Comparison of ENCODE assay signal across 2 cellular contexts in the genomic region with DNA sequence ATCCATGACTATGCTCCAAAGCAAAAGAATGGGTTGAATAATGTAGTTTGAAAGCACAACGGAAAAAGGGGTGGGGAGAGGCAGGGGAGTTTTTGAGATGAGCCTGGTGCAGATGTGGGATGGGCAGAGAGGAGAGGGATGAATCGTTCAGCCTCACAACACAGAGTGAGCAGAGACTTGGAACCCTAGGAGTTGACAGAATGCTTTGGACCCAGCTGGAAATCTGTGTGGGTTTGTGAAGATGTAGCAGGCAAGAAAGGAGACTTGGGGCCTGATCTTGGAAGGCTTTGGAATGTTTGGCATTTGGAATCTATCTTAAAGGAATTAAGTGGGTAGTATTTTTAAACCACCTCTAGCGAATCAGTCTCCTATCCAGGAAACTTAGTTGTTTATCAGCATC.
TF ChIP-seq lines count a peak whose summit lies in the region.

No MANE protein-coding gene starts in this region.

TF ChIP-seq in A549, 52 proteins besides CTCF, POLR2A, EP300 and RAD21 (continued from another document):
- TF ChIP-seq, protein P1, sequence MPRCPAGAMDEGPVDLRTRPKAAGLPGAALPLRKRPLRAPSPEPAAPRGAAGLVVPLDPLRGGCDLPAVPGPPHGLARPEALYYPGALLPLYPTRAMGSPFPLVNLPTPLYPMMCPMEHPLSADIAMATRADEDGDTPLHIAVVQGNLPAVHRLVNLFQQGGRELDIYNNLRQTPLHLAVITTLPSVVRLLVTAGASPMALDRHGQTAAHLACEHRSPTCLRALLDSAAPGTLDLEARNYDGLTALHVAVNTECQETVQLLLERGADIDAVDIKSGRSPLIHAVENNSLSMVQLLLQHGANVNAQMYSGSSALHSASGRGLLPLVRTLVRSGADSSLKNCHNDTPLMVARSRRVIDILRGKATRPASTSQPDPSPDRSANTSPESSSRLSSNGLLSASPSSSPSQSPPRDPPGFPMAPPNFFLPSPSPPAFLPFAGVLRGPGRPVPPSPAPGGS (IDR thresholded peaks at IDR 0.05) = no peak
- TF ChIP-seq TFCP2L1 (CRISPR knock-in tag; IDR thresholded peaks at IDR 0.05) (no peak), FOSL2 (IDR thresholded peaks at IDR 0.05) (no peak), FOSL2 (CRISPR knock-in tag; IDR thresholded peaks at IDR 0.05) (no peak), HEYL (CRISPR knock-in tag; IDR thresholded peaks at IDR 0.05) (no peak), CEBPB (IDR thresholded peaks at IDR 0.05) (no peak), ZC3H11A (IDR thresholded peaks at IDR 0.05) (no peak)

TF ChIP-seq in GM23338, 12 proteins besides CTCF, POLR2A, EP300 and RAD21 (continued from another document):
- TF ChIP-seq, protein P2, sequence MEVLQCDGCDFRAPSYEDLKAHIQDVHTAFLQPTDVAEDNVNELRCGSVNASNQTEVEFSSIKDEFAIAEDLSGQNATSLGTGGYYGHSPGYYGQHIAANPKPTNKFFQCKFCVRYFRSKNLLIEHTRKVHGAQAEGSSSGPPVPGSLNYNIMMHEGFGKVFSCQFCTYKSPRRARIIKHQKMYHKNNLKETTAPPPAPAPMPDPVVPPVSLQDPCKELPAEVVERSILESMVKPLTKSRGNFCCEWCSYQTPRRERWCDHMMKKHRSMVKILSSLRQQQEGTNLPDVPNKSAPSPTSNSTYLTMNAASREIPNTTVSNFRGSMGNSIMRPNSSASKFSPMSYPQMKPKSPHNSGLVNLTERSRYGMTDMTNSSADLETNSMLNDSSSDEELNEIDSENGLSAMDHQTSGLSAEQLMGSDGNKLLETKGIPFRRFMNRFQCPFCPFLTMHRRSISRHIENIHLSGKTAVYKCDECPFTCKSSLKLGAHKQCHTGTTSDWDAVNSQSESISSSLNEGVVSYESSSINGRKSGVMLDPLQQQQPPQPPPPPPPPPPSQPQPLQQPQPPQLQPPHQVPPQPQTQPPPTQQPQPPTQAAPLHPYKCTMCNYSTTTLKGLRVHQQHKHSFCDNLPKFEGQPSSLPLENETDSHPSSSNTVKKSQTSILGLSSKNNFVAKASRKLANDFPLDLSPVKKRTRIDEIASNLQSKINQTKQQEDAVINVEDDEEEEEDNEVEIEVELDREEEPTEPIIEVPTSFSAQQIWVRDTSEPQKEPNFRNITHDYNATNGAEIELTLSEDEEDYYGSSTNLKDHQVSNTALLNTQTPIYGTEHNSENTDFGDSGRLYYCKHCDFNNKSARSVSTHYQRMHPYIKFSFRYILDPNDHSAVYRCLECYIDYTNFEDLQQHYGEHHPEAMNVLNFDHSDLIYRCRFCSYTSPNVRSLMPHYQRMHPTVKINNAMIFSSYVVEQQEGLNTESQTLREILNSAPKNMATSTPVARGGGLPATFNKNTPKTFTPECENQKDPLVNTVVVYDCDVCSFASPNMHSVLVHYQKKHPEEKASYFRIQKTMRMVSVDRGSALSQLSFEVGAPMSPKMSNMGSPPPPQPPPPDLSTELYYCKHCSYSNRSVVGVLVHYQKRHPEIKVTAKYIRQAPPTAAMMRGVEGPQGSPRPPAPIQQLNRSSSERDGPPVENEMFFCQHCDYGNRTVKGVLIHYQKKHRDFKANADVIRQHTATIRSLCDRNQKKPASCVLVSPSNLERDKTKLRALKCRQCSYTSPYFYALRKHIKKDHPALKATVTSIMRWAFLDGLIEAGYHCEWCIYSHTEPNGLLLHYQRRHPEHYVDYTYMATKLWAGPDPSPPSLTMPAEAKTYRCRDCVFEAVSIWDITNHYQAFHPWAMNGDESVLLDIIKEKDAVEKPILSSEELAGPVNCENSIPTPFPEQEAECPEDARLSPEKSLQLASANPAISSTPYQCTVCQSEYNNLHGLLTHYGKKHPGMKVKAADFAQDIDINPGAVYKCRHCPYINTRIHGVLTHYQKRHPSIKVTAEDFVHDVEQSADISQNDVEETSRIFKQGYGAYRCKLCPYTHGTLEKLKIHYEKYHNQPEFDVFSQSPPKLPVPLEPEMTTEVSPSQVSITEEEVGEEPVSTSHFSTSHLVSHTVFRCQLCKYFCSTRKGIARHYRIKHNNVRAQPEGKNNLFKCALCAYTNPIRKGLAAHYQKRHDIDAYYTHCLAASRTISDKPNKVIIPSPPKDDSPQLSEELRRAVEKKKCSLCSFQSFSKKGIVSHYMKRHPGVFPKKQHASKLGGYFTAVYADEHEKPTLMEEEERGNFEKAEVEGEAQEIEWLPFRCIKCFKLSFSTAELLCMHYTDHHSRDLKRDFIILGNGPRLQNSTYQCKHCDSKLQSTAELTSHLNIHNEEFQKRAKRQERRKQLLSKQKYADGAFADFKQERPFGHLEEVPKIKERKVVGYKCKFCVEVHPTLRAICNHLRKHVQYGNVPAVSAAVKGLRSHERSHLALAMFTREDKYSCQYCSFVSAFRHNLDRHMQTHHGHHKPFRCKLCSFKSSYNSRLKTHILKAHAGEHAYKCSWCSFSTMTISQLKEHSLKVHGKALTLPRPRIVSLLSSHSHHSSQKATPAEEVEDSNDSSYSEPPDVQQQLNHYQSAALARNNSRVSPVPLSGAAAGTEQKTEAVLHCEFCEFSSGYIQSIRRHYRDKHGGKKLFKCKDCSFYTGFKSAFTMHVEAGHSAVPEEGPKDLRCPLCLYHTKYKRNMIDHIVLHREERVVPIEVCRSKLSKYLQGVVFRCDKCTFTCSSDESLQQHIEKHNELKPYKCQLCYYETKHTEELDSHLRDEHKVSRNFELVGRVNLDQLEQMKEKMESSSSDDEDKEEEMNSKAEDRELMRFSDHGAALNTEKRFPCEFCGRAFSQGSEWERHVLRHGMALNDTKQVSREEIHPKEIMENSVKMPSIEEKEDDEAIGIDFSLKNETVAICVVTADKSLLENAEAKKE (CRISPR knock-in tag; IDR thresholded peaks at IDR 0.05) = no peak
- TF ChIP-seq ZNF114 (CRISPR knock-in tag; IDR thresholded peaks at IDR 0.05) = no peak
